ENCODE assay signal across 17 cellular contexts in genomic region chr2:238026953-238027505, GRCh38.
"Had no signal": no experiment of that assay in that cellular context is flagged by ENCODE, and none has a peak within 500 bp of the region (broad histone marks: within the 10 kb centered on the region; RNA-seq: fewer than 3 reads in every experiment).

No MANE protein-coding gene starts in this region.

- H3K27ac Mint-ChIP-seq: activated B cell treated with CpG ODN at 0.5 μM for 24 hours; activated CD4-positive, alpha-beta T cell treated with anti-CD3 and anti-CD28 coated beads, Interleukin-2, amount 10 ng/mL, durations not matched to agents 7 days and 5 days; activated naive CD8-positive, alpha-beta T cell; endodermal cell had no signal

- H3K27me3 ChIP-seq: brain microvascular endothelial cell, ovary, testis had no signal

- H3K9me3 Mint-ChIP-seq: activated B cell treated with CpG ODN at 0.5 μM for 24 hours; activated CD4-positive, alpha-beta T cell treated with anti-CD3 and anti-CD28 coated beads, Interleukin-2, amount 10 ng/mL, durations not matched to agents 7 days and 5 days; endodermal cell; naive thymus-derived CD4-positive, alpha-beta T cell; stimulated activated naive CD8-positive, alpha-beta T cell treated with anti-CD3 and anti-CD28 coated beads, Interleukin-15, amount 100 ng/mL, for 72 hours had no signal

- DNase-seq: activated B cell treated with CpG ODN at 0.5 μM for 24 hours; activated CD4-positive, alpha-beta T cell treated with anti-CD3 and anti-CD28 coated beads, Interleukin-2, amount 10 ng/mL, durations not matched to agents 7 days and 5 days; activated CD8-positive, alpha-beta memory T cell treated with anti-CD3 and anti-CD28 coated beads for 24 hours; activated gamma-delta T cell; amygdala; brain microvascular endothelial cell; dermis blood vessel endothelial cell; endodermal cell; erythroblast; hypothalamus; mammary epithelial cell; naive thymus-derived CD4-positive, alpha-beta T cell; ovary; stimulated activated CD4-positive, alpha-beta T cell treated with anti-CD3 and anti-CD28 coated beads, Interleukin-2, amount 100 ng/mL, for 48 hours; stimulated activated naive CD8-positive, alpha-beta T cell treated with anti-CD3 and anti-CD28 coated beads, Interleukin-15, amount 100 ng/mL, for 72 hours; testis had no signal

- H3K9me3 ChIP-seq: ovary, testis had no signal

- H3K36me3 ChIP-seq: brain microvascular endothelial cell, ovary had no signal

- H3K27ac ChIP-seq: brain microvascular endothelial cell, ovary, testis had no signal

- H3K4me3 Mint-ChIP-seq: activated B cell treated with CpG ODN at 0.5 μM for 24 hours; activated CD4-positive, alpha-beta T cell treated with anti-CD3 and anti-CD28 coated beads, Interleukin-2, amount 10 ng/mL, durations not matched to agents 7 days and 5 days; activated naive CD8-positive, alpha-beta T cell; endodermal cell; naive thymus-derived CD4-positive, alpha-beta T cell; stimulated activated naive CD8-positive, alpha-beta T cell treated with anti-CD3 and anti-CD28 coated beads, Interleukin-15, amount 100 ng/mL, for 72 hours had no signal

- H3K4me3 ChIP-seq: ovary, testis had no signal

- ATAC-seq: stimulated activated naive CD8-positive, alpha-beta T cell treated with anti-CD3 and anti-CD28 coated beads, Interleukin-15, amount 100 ng/mL, for 72 hours had no signal

- H3K4me1 Mint-ChIP-seq: activated B cell treated with CpG ODN at 0.5 μM for 24 hours had no signal

- H3K4me1 ChIP-seq: testis had no signal
